In the genomic region with DNA sequence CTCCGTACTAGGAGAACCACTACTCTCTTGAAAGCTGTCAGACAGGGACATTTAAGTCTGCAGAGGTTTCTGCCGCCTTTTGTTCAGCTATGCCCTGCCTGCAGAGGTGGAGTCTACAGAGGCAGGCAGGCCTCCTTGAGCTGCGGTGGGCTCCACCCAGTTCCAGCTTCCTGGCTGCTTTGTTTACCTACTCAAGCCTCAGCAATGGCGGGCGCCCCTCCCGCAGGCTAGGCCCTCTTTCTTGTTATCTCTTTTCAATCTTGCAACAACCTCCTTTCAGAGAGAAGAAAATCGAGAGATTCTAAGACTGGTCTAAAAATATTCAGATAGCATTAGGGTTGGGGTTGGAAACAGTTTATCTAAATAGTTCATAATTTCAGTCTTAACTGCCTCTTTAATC, we compare ENCODE assay signal across 7 cellular contexts.
A peak's percentile ranks its signal among the peaks of the same experiment; 100 is the strongest.
DNase-seq lines count a peak whose midpoint lies in the region; ATAC-seq, FAIRE-seq and TF ChIP-seq lines count a peak whose summit lies in the region.
"Not testable (repeated sequence)": the region's sequence is repeated elsewhere in the genome, so short reads cannot be mapped to it uniquely, and the experiment has no call there.

No MANE protein-coding gene starts in this region.

- dilution Hi-C loops in keratinocyte (cut with MboI; ENCODE audit: extremely low pct_ligation_motif_present, low sequenced_read_pairs), result not testable (repeated sequence)

- peak overlapping the region; percentile 43 for H3K27ac Mint-ChIP-seq in activated CD4-positive, alpha-beta T cell treated with anti-CD3 and anti-CD28 coated beads for 36 hours
- peak overlapping the region; percentile 17 for H3K27ac Mint-ChIP-seq in activated CD8-positive, alpha-beta memory T cell treated with anti-CD3 and anti-CD28 coated beads, Interleukin-2, amount 10 ng/mL, durations not matched to agents 7 days and 5 days
- peak overlapping the region; percentile 38 for H3K27ac Mint-ChIP-seq in central memory CD8-positive, alpha-beta T cell (ENCODE audit: low read depth)

- H3K4me1 Mint-ChIP-seq in activated CD4-positive, alpha-beta T cell treated with anti-CD3 and anti-CD28 coated beads for 36 hours, result peaks cover 25% of the 10 kb centered on the region
- not testable (repeated sequence) for H3K4me1 Mint-ChIP-seq in activated CD8-positive, alpha-beta memory T cell treated with anti-CD3 and anti-CD28 coated beads, Interleukin-2, amount 10 ng/mL, durations not matched to agents 7 days and 5 days
- peaks cover 20% of the 10 kb centered on the region for H3K4me1 Mint-ChIP-seq in central memory CD8-positive, alpha-beta T cell

- CTCF ChIA-PET in activated CD4-positive, alpha-beta T cell treated with anti-CD3 and anti-CD28 coated beads for 36 hours (lab: Charles Lee); activated CD8-positive, alpha-beta memory T cell treated with anti-CD3 and anti-CD28 coated beads, Interleukin-2, amount 10 ng/mL, durations not matched to agents 7 days and 5 days (lab: Charles Lee): not testable (repeated sequence)

- not testable (repeated sequence) for H3K36me3 ChIP-seq in keratinocyte (ENCODE audit: control insufficient read depth in 2 of 2, extremely low read depth in 1 of 2, insufficient read depth in 2 of 2, low read length in 2 of 2)

- intact Hi-C loops in activated CD4-positive, alpha-beta T cell treated with anti-CD3 and anti-CD28 coated beads for 36 hours (cut with DNase I, micrococcal nuclease), result not testable (repeated sequence)

- not testable (repeated sequence) for H3K9me3 ChIP-seq in keratinocyte (ENCODE audit: control insufficient read depth, low read depth, low read length)

- H3K4me2 ChIP-seq in keratinocyte (ENCODE audit: control insufficient read depth, extremely low read depth, insufficient read depth, low read depth, low read length), result peak overlapping the region; percentile 59

- not testable (repeated sequence) for H3K27me3 ChIP-seq in keratinocyte (ENCODE audit: control insufficient read depth, extremely low read depth, insufficient read depth, low read length)

- not testable (repeated sequence) for TF ChIP-seq CTCF in keratinocyte (optimal IDR thresholded peaks at IDR 0.05 in 1 of 3, IDR thresholded peaks at IDR 0.05 in 1 of 3, conservative IDR thresholded peaks at IDR 0.05 in 1 of 3; ENCODE audit: extremely low read depth in 1 of 3, insufficient read depth in 2 of 3, low read length in 3 of 3)

- not testable (repeated sequence) for H3K4me3 ChIP-seq in Jurkat, Clone E6-1 (ENCODE audit: low read length); keratinocyte (ENCODE audit: control insufficient read depth in 2 of 3, extremely low read depth in 1 of 3, insufficient read depth in 2 of 3, low read depth in 1 of 3, low read length in 3 of 3)

- not testable (repeated sequence) for H2AFZ ChIP-seq in keratinocyte (ENCODE audit: control insufficient read depth, low read length)

- ATAC-seq in activated CD4-positive, alpha-beta T cell treated with anti-CD3 and anti-CD28 coated beads for 36 hours; activated CD8-positive, alpha-beta memory T cell treated with anti-CD3 and anti-CD28 coated beads, Interleukin-2, amount 10 ng/mL, durations not matched to agents 7 days and 5 days: not testable (repeated sequence)
- ATAC-seq in central memory CD8-positive, alpha-beta T cell (replicated peaks; ENCODE audit: extremely low read depth, poor library complexity, severe bottlenecking), result peak; percentile 19

- not testable (repeated sequence) for H3K27me3 Mint-ChIP-seq in activated CD4-positive, alpha-beta T cell treated with anti-CD3 and anti-CD28 coated beads for 36 hours; activated CD8-positive, alpha-beta memory T cell treated with anti-CD3 and anti-CD28 coated beads, Interleukin-2, amount 10 ng/mL, durations not matched to agents 7 days and 5 days
- peaks cover 26% of the 10 kb centered on the region for H3K27me3 Mint-ChIP-seq in central memory CD8-positive, alpha-beta T cell

- peak; percentile 7 for DNase-seq in Jurkat, Clone E6-1 (ENCODE audit: low read depth, low spot score)
- DNase-seq in activated CD4-positive, alpha-beta T cell treated with anti-CD3 and anti-CD28 coated beads for 36 hours, result peak; percentile 14
- DNase-seq in activated CD8-positive, alpha-beta memory T cell treated with anti-CD3 and anti-CD28 coated beads, Interleukin-2, amount 10 ng/mL, durations not matched to agents 7 days and 5 days, result peak; percentile 44
- peak; percentile 2 for DNase-seq in activated naive CD4-positive, alpha-beta T cell treated with Interleukin-2 at 50 U/mL for 16 hours
- DNase-seq in central memory CD8-positive, alpha-beta T cell (ENCODE audit: low spot score in 2 of 2), result peak in 1 of 2 donors; percentile 21
- DNase-seq in keratinocyte (ENCODE audit: low read depth, low spot score), result not testable (repeated sequence)
- peak; percentile 4 for DNase-seq in stimulated activated CD4-positive, alpha-beta T cell treated with anti-CD3 and anti-CD28 coated beads, Interleukin-4, amount 100 ng/mL, for 24 hours

- peak overlapping the region; percentile 10 for H3K27ac ChIP-seq in keratinocyte (ENCODE audit: control insufficient read depth, insufficient read depth, low read length)

- not testable (repeated sequence) for H3K9me1 ChIP-seq in keratinocyte (ENCODE audit: control insufficient read depth, extremely low read depth, insufficient read depth, low read length)

- H4K20me1 ChIP-seq in keratinocyte (ENCODE audit: control insufficient read depth, extremely low read depth, insufficient read depth, low read length), result not testable (repeated sequence)

- peak overlapping the region; percentile 35 for H3K9ac ChIP-seq in keratinocyte (ENCODE audit: control insufficient read depth, extremely low read depth, insufficient read depth, low read length)

- not testable (repeated sequence) for H3K36me3 Mint-ChIP-seq in activated CD4-positive, alpha-beta T cell treated with anti-CD3 and anti-CD28 coated beads for 36 hours (ENCODE audit: low read depth); activated CD8-positive, alpha-beta memory T cell treated with anti-CD3 and anti-CD28 coated beads, Interleukin-2, amount 10 ng/mL, durations not matched to agents 7 days and 5 days; central memory CD8-positive, alpha-beta T cell (ENCODE audit: insufficient read depth)

- H3K79me2 ChIP-seq in keratinocyte (ENCODE audit: control insufficient read depth, insufficient read depth, low read length), result not testable (repeated sequence)

- H3K9me3 Mint-ChIP-seq in activated CD4-positive, alpha-beta T cell treated with anti-CD3 and anti-CD28 coated beads for 36 hours (ENCODE audit: low read depth), result peaks cover 32% of the 10 kb centered on the region
- H3K9me3 Mint-ChIP-seq in activated CD8-positive, alpha-beta memory T cell treated with anti-CD3 and anti-CD28 coated beads, Interleukin-2, amount 10 ng/mL, durations not matched to agents 7 days and 5 days (ENCODE audit: low read depth), result not testable (repeated sequence)
- peaks cover 14% of the 10 kb centered on the region for H3K9me3 Mint-ChIP-seq in central memory CD8-positive, alpha-beta T cell

- peaks cover 12% of the 10 kb centered on the region for H3K4me1 ChIP-seq in keratinocyte (ENCODE audit: control insufficient read depth, extremely low read depth, insufficient read depth, low read length)

- FAIRE-seq in keratinocyte (lab: Jason Lieb, UNC), result not testable (repeated sequence)

- POLR2A ChIA-PET in activated CD4-positive, alpha-beta T cell treated with anti-CD3 and anti-CD28 coated beads for 36 hours (lab: Charles Lee), result not testable (repeated sequence)

- H3K4me3 Mint-ChIP-seq in activated CD4-positive, alpha-beta T cell treated with anti-CD3 and anti-CD28 coated beads for 36 hours; activated CD8-positive, alpha-beta memory T cell treated with anti-CD3 and anti-CD28 coated beads, Interleukin-2, amount 10 ng/mL, durations not matched to agents 7 days and 5 days: not testable (repeated sequence)
- H3K4me3 Mint-ChIP-seq in central memory CD8-positive, alpha-beta T cell, result peak overlapping the region; percentile 59
